In the genomic region with DNA sequence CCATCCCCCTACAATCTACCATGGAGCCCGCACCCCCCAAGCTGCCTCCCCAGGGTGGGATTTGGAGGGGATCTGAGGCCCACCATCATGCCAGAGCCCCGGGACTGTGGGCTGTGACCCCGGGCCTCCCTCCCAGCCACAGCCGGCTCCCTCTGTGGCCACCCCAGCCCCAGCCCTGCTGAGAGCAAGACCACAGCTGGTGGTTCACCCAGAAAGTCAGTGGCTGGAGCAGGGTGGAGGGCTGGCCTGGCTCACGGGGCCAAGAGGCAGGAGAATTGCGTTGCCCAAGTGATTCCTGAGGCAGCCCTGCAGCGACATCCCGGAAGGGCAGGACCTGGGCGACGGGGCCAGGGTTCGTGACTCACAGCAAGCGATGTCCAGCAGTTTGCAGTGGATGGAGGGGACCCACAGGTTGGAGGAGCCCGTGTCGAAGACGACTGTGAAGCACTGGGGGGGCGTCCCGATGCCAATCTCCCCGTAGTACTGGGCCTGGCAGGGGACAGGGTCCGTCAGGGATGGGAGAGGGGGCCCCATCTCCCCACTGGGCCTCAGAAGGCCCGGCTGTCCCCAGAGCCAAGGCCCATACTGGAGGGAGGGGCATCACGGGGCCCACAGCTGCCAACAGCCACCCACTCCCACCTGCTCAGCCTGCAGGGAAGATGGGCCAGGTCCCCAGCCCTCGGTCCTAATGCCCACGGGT, we compare ENCODE assay signal across 16 cellular contexts. TPM values are rescaled to one million over a fixed set of nuclear protein-coding genes. Genes with fewer than 3 reads are reported as not detected.
A peak's percentile ranks its signal among the peaks of the same experiment; 100 is the strongest.
DNase-seq lines count a peak whose midpoint lies in the region; ATAC-seq, FAIRE-seq and TF ChIP-seq lines count a peak whose summit lies in the region.
"Had no signal": no experiment of that assay in that cellular context is flagged by ENCODE, and none has a peak within 500 bp of the region (broad histone marks: within the 10 kb centered on the region; RNA-seq: fewer than 3 reads in every experiment).

No MANE protein-coding gene starts in this region.

- peak overlapping the region; percentile 88 for H3K27ac Mint-ChIP-seq in activated T-cell treated with anti-CD3 and anti-CD28 coated beads, Interleukin-2, amount 50 U/mL, for 24 hours

- peak overlapping the region; percentile 86 for H3K27ac ChIP-seq in cingulate gyrus (ENCODE audit: low read depth, low read length)
- peak overlapping the region; percentile 94 to 99 (median 96) for H3K27ac ChIP-seq in tibial nerve
- H3K27ac ChIP-seq: SJCRH30 had no signal

- TF ChIP-seq POLR2A in tibial nerve (IDR thresholded peaks at IDR 0.05), result no peak

- H3K4me1 ChIP-seq in mucosa of descending colon (ENCODE audit: low read depth), result peaks cover 39% of the 10 kb centered on the region
- H3K4me1 ChIP-seq in tibial nerve, result peaks cover 4 to 81% (median 69%) of the 10 kb centered on the region in 4 donors

- H3K4me3 ChIP-seq in mucosa of descending colon, result no peak overlapping the region
- no peak overlapping the region for H3K4me3 ChIP-seq in tibial nerve
- H3K4me3 ChIP-seq: A549, gastroesophageal sphincter, SJCRH30 had no signal

- no peak for TF ChIP-seq EP300 in tibial nerve (IDR thresholded peaks at IDR 0.05)

- no peak for FAIRE-seq in GM19239 (lab: Jason Lieb, UNC)
- FAIRE-seq: A549, GM12891, H54 had no signal

- TF ChIP-seq CTCF in mucosa of descending colon (IDR thresholded peaks at IDR 0.05) (no peak), tibial nerve (IDR thresholded peaks at IDR 0.05) (no peak)

- peaks cover 38% of the 10 kb centered on the region for H3K36me3 Mint-ChIP-seq in activated T-cell treated with anti-CD3 and anti-CD28 coated beads, Interleukin-2, amount 50 U/mL, for 24 hours (ENCODE audit: low read depth)

- no peaks in the 10 kb centered on the region for H3K27me3 Mint-ChIP-seq in activated T-cell treated with anti-CD3 and anti-CD28 coated beads, Interleukin-2, amount 50 U/mL, for 24 hours

- DNase-seq in activated T-cell treated with anti-CD3 and anti-CD28 coated beads, Interleukin-2, amount 50 U/mL, for 24 hours, result no peak
- DNase-seq in activated T-cell treated with anti-CD3 and anti-CD28 coated beads, Interleukin-2, amount 50 U/mL, for 48 hours, result no peak
- DNase-seq in mucosa of descending colon (peak in 2 of 3 donors; percentile 43 to 57), tibial nerve (ENCODE audit: low spot score in 2 of 2) (no peak), GM19240 (ENCODE audit: insufficient read length, low spot score) (no peak), GM19239 (ENCODE audit: insufficient read length, low spot score) (no peak), putamen (ENCODE audit: low spot score) (no peak)
- DNase-seq: activated naive CD4-positive, alpha-beta T cell; left colon; NCI-H1436 treated with DMSO at 0.1 percent for 48 hours; SJCRH30 had no signal

- H3K9me3 Mint-ChIP-seq in activated T-cell treated with anti-CD3 and anti-CD28 coated beads, Interleukin-2, amount 50 U/mL, for 24 hours, result no peaks in the 10 kb centered on the region

- H3K4me3 Mint-ChIP-seq in activated T-cell treated with anti-CD3 and anti-CD28 coated beads, Interleukin-2, amount 50 U/mL, for 24 hours, result peak overlapping the region; percentile 55

- ATAC-seq in mucosa of descending colon, result no peak
- ATAC-seq: A549, gastroesophageal sphincter, left colon had no signal

- H3K9me3 ChIP-seq in mucosa of descending colon, result no peaks in the 10 kb centered on the region
- no peaks in the 10 kb centered on the region for H3K9me3 ChIP-seq in tibial nerve
- H3K9me3 ChIP-seq: A549, gastroesophageal sphincter, SJCRH30 had no signal

- intact Hi-C loops in mucosa of descending colon (cut with DNase I, micrococcal nuclease), result no loop called here

- 80 to 87% methylated on average over 19 to 22 of the region's 23 CpGs for WGBS in tibial nerve, 2 donors

- H3K27me3 ChIP-seq in tibial nerve, result no peaks in the 10 kb centered on the region
- H3K27me3 ChIP-seq: gastroesophageal sphincter, SJCRH30 had no signal

- peaks cover 81% of the 10 kb centered on the region for H3K4me1 Mint-ChIP-seq in activated T-cell treated with anti-CD3 and anti-CD28 coated beads, Interleukin-2, amount 50 U/mL, for 24 hours (ENCODE audit: low read depth)

- H3K36me3 ChIP-seq in mucosa of descending colon (ENCODE audit: low read depth), result peaks cover 10% of the 10 kb centered on the region
- H3K36me3 ChIP-seq in tibial nerve, result peaks cover 0 to 70% (median 23%) of the 10 kb centered on the region in 3 donors
- H3K36me3 ChIP-seq: SJCRH30 had no signal

RNA-seq across cellular contexts. Expression of gene CTSD, which starts 4.4 kb away (rescaled TPM):
- total RNA-seq in mucosa of descending colon, result 1,000 to 10,000 TPM in 2 of 3 donors, 100 to 1,000 TPM in 1; 631 to 1,107 (median 1,007) TPM
- total RNA-seq in tibial nerve, result 100 to 1,000 TPM; 385 to 583 (median 429) TPM

RNA-seq across cellular contexts. Expression of gene IFITM10, which starts 8.9 kb away (rescaled TPM):
- total RNA-seq in mucosa of descending colon (1 to 10 TPM in 2 of 3 donors, under 1 TPM in 1; 0.46 to 2.8 (median 1.9) TPM), tibial nerve (10 to 100 TPM in 2 of 4 donors, 1 to 10 TPM in 2; 5.9 to 54.9 (median 13.8) TPM)

Comparison
In these comparisons a context has a peak if more than half of its experiments do, and no peak if none do; other contexts are left out.
1. DNase-seq: peak in mucosa of descending colon (2 of 3); none in activated T-cell treated with anti-CD3 and anti-CD28 coated beads, Interleukin-2, amount 50 U/mL, for 24 hours (single experiment), activated T-cell treated with anti-CD3 and anti-CD28 coated beads, Interleukin-2, amount 50 U/mL, for 48 hours (0 of 2), tibial nerve (0 of 2), GM19240 (single experiment), GM19239 (single experiment) and putamen (single experiment).